18 cellular contexts compared by ENCODE assay signal in the genomic region with DNA sequence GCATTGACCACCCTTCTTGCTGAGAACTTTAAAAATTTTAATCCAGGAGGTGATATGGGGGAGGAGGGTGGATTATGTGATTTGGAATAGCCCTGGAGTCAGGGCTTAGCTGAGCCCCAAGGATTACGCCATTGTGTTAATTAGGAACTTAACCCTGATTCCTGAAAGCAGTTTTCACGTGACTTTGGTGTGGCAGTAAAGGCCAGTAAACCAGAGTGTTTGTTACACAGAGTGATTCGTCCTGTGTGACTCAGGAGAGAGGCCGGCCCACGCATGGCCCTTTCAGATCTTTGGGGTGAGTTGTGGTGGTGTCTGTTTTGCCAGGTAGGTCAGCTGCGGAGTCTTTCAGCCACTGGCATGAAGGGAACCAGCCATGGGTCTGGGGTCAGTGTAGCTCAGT.
A peak's percentile ranks its signal among the peaks of the same experiment; 100 is the strongest.
DNase-seq lines count a peak whose midpoint lies in the region; ATAC-seq and TF ChIP-seq lines count a peak whose summit lies in the region.
"Had no signal": no experiment of that assay in that cellular context is flagged by ENCODE, and none has a peak within 500 bp of the region (broad histone marks: within the 10 kb centered on the region; RNA-seq: fewer than 3 reads in every experiment).

No MANE protein-coding gene starts in this region.

- no peaks in the 10 kb centered on the region for H3K4me1 ChIP-seq in breast epithelium
- H3K4me1 ChIP-seq in effector memory CD4-positive, alpha-beta T cell (ENCODE audit: control insufficient read depth, insufficient read depth, low read length, poor library complexity, severe bottlenecking), result no peaks in the 10 kb centered on the region

- TF ChIP-seq POLR2A in breast epithelium (IDR thresholded peaks at IDR 0.05), result no peak

- BruUV-seq in MCF 10A (replicated peaks; lab: Mats Ljungman, UMichigan), result no TSS peak

- H3K4me3 ChIP-seq in breast epithelium, result no peak overlapping the region
- H3K4me3 ChIP-seq in effector memory CD4-positive, alpha-beta T cell (ENCODE audit: insufficient read depth, low read depth, low read length, poor library complexity, severe bottlenecking), result no peak overlapping the region
- H3K4me3 ChIP-seq: thoracic aorta had no signal

- POLR2A ChIA-PET in MCF 10A (lab: Yijun Ruan, JAX), result no interaction called here

- ATAC-seq in left lobe of liver, result peak; percentile 26
- ATAC-seq in GM21390 (IDR thresholded peaks at IDR 0.05; ENCODE audit: unreplicated experiment), result no peak

- H3K9me3 Mint-ChIP-seq in MCF 10A (ENCODE audit: unreplicated experiment), result no peaks in the 10 kb centered on the region
- H3K9me3 Mint-ChIP-seq: activated naive CD8-positive, alpha-beta T cell treated with anti-CD3 and anti-CD28 coated beads for 36 hours had no signal

- no peaks in the 10 kb centered on the region for H3K9me3 ChIP-seq in breast epithelium
- H3K9me3 ChIP-seq in effector memory CD4-positive, alpha-beta T cell (ENCODE audit: control insufficient read depth, low read length), result no peaks in the 10 kb centered on the region
- H3K9me3 ChIP-seq: thoracic aorta had no signal

- H3K27ac Mint-ChIP-seq in MCF 10A (ENCODE audit: low read depth, unreplicated experiment), result no peak overlapping the region
- H3K27ac Mint-ChIP-seq: activated naive CD8-positive, alpha-beta T cell treated with anti-CD3 and anti-CD28 coated beads for 36 hours had no signal

- no peak for TF ChIP-seq CTCF in MCF 10A (IDR thresholded peaks at IDR 0.05; ENCODE audit: unreplicated experiment)
- TF ChIP-seq CTCF in breast epithelium (IDR thresholded peaks at IDR 0.05), result no peak

- CTCF ChIA-PET in MCF 10A (lab: Yijun Ruan, JAX), result interaction anchor here (0.7 to 1.5 kb wide), 4 partner anchors 20 to 140 kb away, joined by 3 to 5 read pairs (median 4); no protein-coding TSS in a partner anchor

- H3K4me3 Mint-ChIP-seq in MCF 10A (ENCODE audit: unreplicated experiment), result no peak overlapping the region
- H3K4me3 Mint-ChIP-seq: activated naive CD8-positive, alpha-beta T cell treated with anti-CD3 and anti-CD28 coated beads for 36 hours; CD4-positive, alpha-beta memory T cell had no signal

- no peaks in the 10 kb centered on the region for H3K36me3 Mint-ChIP-seq in MCF 10A (ENCODE audit: insufficient read depth, unreplicated experiment)
- H3K36me3 Mint-ChIP-seq: activated naive CD8-positive, alpha-beta T cell treated with anti-CD3 and anti-CD28 coated beads for 36 hours; CD4-positive, alpha-beta memory T cell had no signal

- intact Hi-C loops in MCF 10A (cut with micrococcal nuclease) (no loop called here), breast epithelium (cut with DNase I; ENCODE audit: low total_unique reads) (no loop called here)

- peaks cover 8% of the 10 kb centered on the region for H3K4me1 Mint-ChIP-seq in MCF 10A (ENCODE audit: insufficient read depth, unreplicated experiment)
- H3K4me1 Mint-ChIP-seq: activated naive CD8-positive, alpha-beta T cell treated with anti-CD3 and anti-CD28 coated beads for 36 hours; CD4-positive, alpha-beta memory T cell had no signal

- no peak overlapping the region for H3K27ac ChIP-seq in breast epithelium
- no peak overlapping the region for H3K27ac ChIP-seq in effector memory CD4-positive, alpha-beta T cell (ENCODE audit: insufficient read depth, low read length, poor library complexity, severe bottlenecking)
- H3K27ac ChIP-seq: thoracic aorta had no signal

- peak; percentile 23 for DNase-seq in MCF 10A (ENCODE audit: unreplicated experiment)
- no peak for DNase-seq in breast epithelium (ENCODE audit: low spot score in 2 of 2)
- peak; percentile 50 for DNase-seq in amniotic epithelial cell (ENCODE audit: low read depth)
- DNase-seq in left lobe of liver (ENCODE audit: low spot score), result no peak
- no peak for DNase-seq in HT-29 (ENCODE audit: low spot score)
- no peak for DNase-seq in kidney glomerular epithelial cell (lab: John Stamatoyannopoulos, UW)
- DNase-seq in effector memory CD4-positive, alpha-beta T cell, result no peak
- DNase-seq: activated naive CD8-positive, alpha-beta T cell treated with anti-CD3 and anti-CD28 coated beads for 36 hours; activated T-cell treated with anti-CD3 and anti-CD28 coated beads, Interleukin-2, amount 50 U/mL, for 1 hour; caudate nucleus; CD4-positive, alpha-beta memory T cell; NCI-H1092; NCI-H2171 treated with DMSO at 0.1 percent for 48 hours; occipital lobe; SHP77; stimulated activated CD4-positive, alpha-beta T cell treated with anti-CD3 and anti-CD28 coated beads, Interleukin-4, amount 100 ng/mL, for 24 hours had no signal

- no peaks in the 10 kb centered on the region for H3K36me3 ChIP-seq in breast epithelium
- H3K36me3 ChIP-seq in effector memory CD4-positive, alpha-beta T cell (ENCODE audit: control insufficient read depth, insufficient read depth, low read length), result no peaks in the 10 kb centered on the region
- H3K36me3 ChIP-seq: thoracic aorta had no signal

- H3K27me3 ChIP-seq in breast epithelium, result no peaks in the 10 kb centered on the region
- H3K27me3 ChIP-seq in effector memory CD4-positive, alpha-beta T cell (replicated peaks; ENCODE audit: control insufficient read depth, insufficient read depth, low read length, poor library complexity, severe bottlenecking), result no peaks in the 10 kb centered on the region

- H3K27me3 Mint-ChIP-seq in MCF 10A (ENCODE audit: insufficient read depth, unreplicated experiment), result no peaks in the 10 kb centered on the region

Comparison
In these comparisons a context has a peak if more than half of its experiments do, and no peak if none do; other contexts are left out.
1. DNase-seq: peak in MCF 10A (single experiment) and amniotic epithelial cell (single experiment); none in breast epithelium (0 of 2), left lobe of liver (single experiment), HT-29 (single experiment), kidney glomerular epithelial cell (single experiment) and effector memory CD4-positive, alpha-beta T cell (0 of 3).